ENCODE assay signal across 16 cellular contexts in the genomic region with DNA sequence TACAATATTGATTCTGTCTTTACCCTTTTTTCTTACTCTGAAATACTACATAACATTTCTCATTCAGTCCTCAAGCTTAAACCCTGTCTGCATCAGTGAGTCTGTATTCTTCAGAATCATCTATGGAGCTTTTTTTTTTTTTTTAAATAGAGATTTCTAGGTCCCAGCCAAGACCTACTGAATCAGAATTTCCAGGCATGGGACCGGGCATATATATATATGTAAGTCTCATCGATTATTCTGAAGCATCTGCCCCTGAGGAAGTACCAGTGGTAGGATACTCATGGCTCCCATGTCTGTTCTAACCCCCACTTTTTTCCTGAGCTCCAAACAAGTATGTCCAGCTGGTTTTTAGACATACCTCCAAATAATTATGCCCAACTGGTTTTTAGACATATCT. TPM values are rescaled to one million over a fixed set of nuclear protein-coding genes. Genes with fewer than 3 reads are reported as not detected.
DNase-seq lines count a peak whose midpoint lies in the region; ATAC-seq and TF ChIP-seq lines count a peak whose summit lies in the region.
"Had no signal": no experiment of that assay in that cellular context is flagged by ENCODE, and none has a peak within 500 bp of the region (broad histone marks: within the 10 kb centered on the region; RNA-seq: fewer than 3 reads in every experiment).

No MANE protein-coding gene starts in this region.

- 81 to 93% methylated on average over 2 of the region's 2 CpGs for WGBS in GM23248 (ENCODE audit: low coverage in 1 of 2, low lambda C conversion rate in 2 of 2, missing lambda C conversion rate in 2 of 2), 2 experiments

- intact Hi-C loops in posterior vena cava (cut with DNase I), result loop anchor here in 1 of 2 donors (10.0 kb wide), 1 partner anchor 176 kb away; no protein-coding TSS in a partner anchor

- H3K9ac ChIP-seq in GM23248, result peak overlapping the region; percentile 63

- H3K4me3 Mint-ChIP-seq in T-helper 17 cell, result no peak overlapping the region
- H3K4me3 Mint-ChIP-seq in stimulated activated effector memory CD8-positive, alpha-beta T cell treated with anti-CD3 and anti-CD28 coated beads, Interleukin-12 subunit alpha, Interleukin-12 subunit beta, amount 100 ng/mL, for 72 hours, result no peak overlapping the region
- no peak overlapping the region for H3K4me3 Mint-ChIP-seq in activated CD8-positive, alpha-beta memory T cell treated with anti-CD3 and anti-CD28 coated beads, Interleukin-2, amount 10 ng/mL, durations not matched to agents 7 days and 5 days
- H3K4me3 Mint-ChIP-seq: activated CD4-positive, alpha-beta memory T cell treated with anti-CD3 and anti-CD28 coated beads, Interleukin-2, amount 10 ng/mL, durations not matched to agents 7 days and 5 days; activated naive CD4-positive, alpha-beta T cell treated with anti-CD3 and anti-CD28 coated beads for 36 hours; memory B cell had no signal

- H4K20me1 ChIP-seq in GM23248 (ENCODE audit: insufficient read depth), result no peaks in the 10 kb centered on the region

- no peaks in the 10 kb centered on the region for H3K9me3 Mint-ChIP-seq in stimulated activated effector memory CD8-positive, alpha-beta T cell treated with anti-CD3 and anti-CD28 coated beads, Interleukin-12 subunit alpha, Interleukin-12 subunit beta, amount 100 ng/mL, for 72 hours
- no peaks in the 10 kb centered on the region for H3K9me3 Mint-ChIP-seq in activated CD8-positive, alpha-beta memory T cell treated with anti-CD3 and anti-CD28 coated beads, Interleukin-2, amount 10 ng/mL, durations not matched to agents 7 days and 5 days (ENCODE audit: low read depth)
- H3K9me3 Mint-ChIP-seq: activated CD4-positive, alpha-beta memory T cell treated with anti-CD3 and anti-CD28 coated beads, Interleukin-2, amount 10 ng/mL, durations not matched to agents 7 days and 5 days; activated naive CD4-positive, alpha-beta T cell treated with anti-CD3 and anti-CD28 coated beads for 36 hours; memory B cell; stimulated activated naive B cell treated with anti-CD40 and anti-IgM and Interleukin-4, amounts not matched to agents 10 μg/mL and 1 μg/mL and 100 μg/mL, for 72 hours had no signal

- H3K36me3 ChIP-seq in GM23248 (ENCODE audit: low read depth), result peaks cover 69% of the 10 kb centered on the region

- H3K27ac ChIP-seq in GM23248, result peak overlapping the region; percentile 94
- H3K27ac ChIP-seq: pancreas had no signal

- DNase-seq in GM23248 (peak; percentile 62), T-helper 17 cell (no peak), fibroblast of mammary gland (ENCODE audit: low read depth) (peak; percentile 25), UCSD-AML1 (lab: John Stamatoyannopoulos, UW; ENCODE audit: unreplicated experiment) (no peak), SHP77 (lab: John Stamatoyannopoulos, UW) (no peak), posterior vena cava (ENCODE audit: low spot score) (no peak)
- no peak for DNase-seq in stimulated activated effector memory CD8-positive, alpha-beta T cell treated with anti-CD3 and anti-CD28 coated beads, Interleukin-12 subunit alpha, Interleukin-12 subunit beta, amount 100 ng/mL, for 72 hours (ENCODE audit: low spot score in 2 of 2)
- no peak for DNase-seq in activated CD8-positive, alpha-beta memory T cell treated with anti-CD3 and anti-CD28 coated beads, Interleukin-2, amount 10 ng/mL, durations not matched to agents 7 days and 5 days
- DNase-seq: activated CD4-positive, alpha-beta memory T cell treated with anti-CD3 and anti-CD28 coated beads, Interleukin-2, amount 10 ng/mL, durations not matched to agents 7 days and 5 days; activated naive CD4-positive, alpha-beta T cell treated with anti-CD3 and anti-CD28 coated beads for 36 hours; C1 segment of cervical spinal cord; NCI-H1048; pancreas; stimulated activated CD4-positive, alpha-beta T cell treated with anti-CD3 and anti-CD28 coated beads, Interleukin-2, amount 100 ng/mL, for 48 hours; stimulated activated naive B cell treated with anti-CD40 and anti-IgM and Interleukin-4, amounts not matched to agents 10 μg/mL and 1 μg/mL and 100 μg/mL, for 72 hours had no signal

- H3K4me2 ChIP-seq in GM23248 (ENCODE audit: unreplicated experiment), result peak overlapping the region; percentile 63

- no peaks in the 10 kb centered on the region for H3K9me2 ChIP-seq in GM23248 (ENCODE audit: insufficient read depth)

- no peak for TF ChIP-seq CTCF in fibroblast of mammary gland (conservative IDR thresholded peaks at IDR 0.05; ENCODE audit: control insufficient read depth, insufficient read depth, low read depth, low read length)

- H3K4me1 Mint-ChIP-seq in T-helper 17 cell, result peaks cover 43% of the 10 kb centered on the region
- H3K4me1 Mint-ChIP-seq in stimulated activated effector memory CD8-positive, alpha-beta T cell treated with anti-CD3 and anti-CD28 coated beads, Interleukin-12 subunit alpha, Interleukin-12 subunit beta, amount 100 ng/mL, for 72 hours, result peaks cover 50% of the 10 kb centered on the region
- peaks cover 50% of the 10 kb centered on the region for H3K4me1 Mint-ChIP-seq in activated CD8-positive, alpha-beta memory T cell treated with anti-CD3 and anti-CD28 coated beads, Interleukin-2, amount 10 ng/mL, durations not matched to agents 7 days and 5 days

- H3K27ac Mint-ChIP-seq in T-helper 17 cell, result peak overlapping the region; percentile 59
- H3K27ac Mint-ChIP-seq in stimulated activated effector memory CD8-positive, alpha-beta T cell treated with anti-CD3 and anti-CD28 coated beads, Interleukin-12 subunit alpha, Interleukin-12 subunit beta, amount 100 ng/mL, for 72 hours, result peak overlapping the region; percentile 13
- no peak overlapping the region for H3K27ac Mint-ChIP-seq in activated CD8-positive, alpha-beta memory T cell treated with anti-CD3 and anti-CD28 coated beads, Interleukin-2, amount 10 ng/mL, durations not matched to agents 7 days and 5 days
- H3K27ac Mint-ChIP-seq: activated CD4-positive, alpha-beta memory T cell treated with anti-CD3 and anti-CD28 coated beads, Interleukin-2, amount 10 ng/mL, durations not matched to agents 7 days and 5 days; stimulated activated naive B cell treated with anti-CD40 and anti-IgM and Interleukin-4, amounts not matched to agents 10 μg/mL and 1 μg/mL and 100 μg/mL, for 72 hours had no signal

- no peak for ATAC-seq in T-helper 17 cell
- no peak for ATAC-seq in stimulated activated effector memory CD8-positive, alpha-beta T cell treated with anti-CD3 and anti-CD28 coated beads, Interleukin-12 subunit alpha, Interleukin-12 subunit beta, amount 100 ng/mL, for 72 hours
- ATAC-seq in activated CD8-positive, alpha-beta memory T cell treated with anti-CD3 and anti-CD28 coated beads, Interleukin-2, amount 10 ng/mL, durations not matched to agents 7 days and 5 days, result no peak
- ATAC-seq: stimulated activated naive B cell treated with anti-CD40 and anti-IgM and Interleukin-4, amounts not matched to agents 10 μg/mL and 1 μg/mL and 100 μg/mL, for 72 hours had no signal

- peaks cover 70% of the 10 kb centered on the region for H3F3A ChIP-seq in GM23248 (ENCODE audit: insufficient read depth)

- CTCF ChIA-PET in activated CD8-positive, alpha-beta memory T cell treated with anti-CD3 and anti-CD28 coated beads, Interleukin-2, amount 10 ng/mL, durations not matched to agents 7 days and 5 days (lab: Charles Lee), result no interaction called here

- peaks cover 88% of the 10 kb centered on the region for H3K4me1 ChIP-seq in GM23248 (ENCODE audit: insufficient read depth)

- H2AFZ ChIP-seq in GM23248, result no peak overlapping the region

- no peaks in the 10 kb centered on the region for H3K9me3 ChIP-seq in GM23248 (ENCODE audit: low read depth)
- no peaks in the 10 kb centered on the region for H3K9me3 ChIP-seq in T-helper 17 cell (ENCODE audit: control insufficient read depth, low read length, poor library complexity, severe bottlenecking)
- H3K9me3 ChIP-seq: pancreas had no signal

- in situ Hi-C loops in GM23248 (cut with MboI), result no loop called here

- H3K27me3 Mint-ChIP-seq in T-helper 17 cell, result no peaks in the 10 kb centered on the region
- no peaks in the 10 kb centered on the region for H3K27me3 Mint-ChIP-seq in activated CD8-positive, alpha-beta memory T cell treated with anti-CD3 and anti-CD28 coated beads, Interleukin-2, amount 10 ng/mL, durations not matched to agents 7 days and 5 days
- H3K27me3 Mint-ChIP-seq: activated CD4-positive, alpha-beta memory T cell treated with anti-CD3 and anti-CD28 coated beads, Interleukin-2, amount 10 ng/mL, durations not matched to agents 7 days and 5 days; memory B cell; stimulated activated naive B cell treated with anti-CD40 and anti-IgM and Interleukin-4, amounts not matched to agents 10 μg/mL and 1 μg/mL and 100 μg/mL, for 72 hours had no signal

- H3K36me3 Mint-ChIP-seq in T-helper 17 cell (ENCODE audit: low read depth), result peaks cover 27% of the 10 kb centered on the region
- H3K36me3 Mint-ChIP-seq in stimulated activated effector memory CD8-positive, alpha-beta T cell treated with anti-CD3 and anti-CD28 coated beads, Interleukin-12 subunit alpha, Interleukin-12 subunit beta, amount 100 ng/mL, for 72 hours, result peaks cover 100% of the 10 kb centered on the region
- peaks cover 56% of the 10 kb centered on the region for H3K36me3 Mint-ChIP-seq in activated CD8-positive, alpha-beta memory T cell treated with anti-CD3 and anti-CD28 coated beads, Interleukin-2, amount 10 ng/mL, durations not matched to agents 7 days and 5 days

- H3K27me3 ChIP-seq in GM23248 (replicated peaks; ENCODE audit: insufficient read depth), result no peaks in the 10 kb centered on the region
- H3K27me3 ChIP-seq: pancreas had no signal

- peaks cover 77% of the 10 kb centered on the region for H3K79me2 ChIP-seq in GM23248 (ENCODE audit: insufficient read depth)

- H3K4me3 ChIP-seq in GM23248 (peak overlapping the region; percentile 35; the same call in 1 of the 2 replicates), fibroblast of mammary gland (ENCODE audit: control insufficient read depth, low read depth, low read length) (no peak overlapping the region)
- H3K4me3 ChIP-seq: pancreas had no signal

RNA-seq across cellular contexts. Expression of gene DDX47, which starts 6.1 kb away (rescaled TPM):
- 124 and 132 TPM in 2 replicates for total RNA-seq in GM23248 (2014; rRNA removed; shearing (Covaris generic))
- polyA plus RNA-seq in GM23248 (2016; fragmentation: Nextera tagmentation; extraction: Ambion mirVana), result 119 and 123 TPM in 2 replicates
- total RNA-seq in T-helper 17 cell, result 100 to 1,000 TPM; 135 to 141 TPM
- total RNA-seq in activated CD8-positive, alpha-beta memory T cell treated with anti-CD3 and anti-CD28 coated beads, Interleukin-2, amount 10 ng/mL, durations not matched to agents 7 days and 5 days, result 10 to 100 TPM; 56.0 to 68.0 TPM
- total RNA-seq in posterior vena cava, result 10 to 100 TPM; 40.9 to 43.1 TPM

RNA-seq across cellular contexts. Expression of gene APOLD1, which starts 33.8 kb away (rescaled TPM):
- total RNA-seq in GM23248 (2014; rRNA removed; shearing (Covaris generic)), result 5.2 and 5.4 TPM in 2 replicates
- polyA plus RNA-seq in GM23248 (2016; fragmentation: Nextera tagmentation; extraction: Ambion mirVana), result 3.4 and 3.8 TPM in 2 replicates
- total RNA-seq in T-helper 17 cell, result 1 to 10 TPM; 3.1 to 5.1 TPM
- 10 to 100 TPM in 1 of 2 experiments, 1 to 10 TPM in 1; 7.2 to 13.5 TPM for total RNA-seq in activated CD8-positive, alpha-beta memory T cell treated with anti-CD3 and anti-CD28 coated beads, Interleukin-2, amount 10 ng/mL, durations not matched to agents 7 days and 5 days
- total RNA-seq in posterior vena cava, result 10 to 100 TPM; 22.4 to 45.1 TPM

Comparison
In these comparisons a context has a peak if more than half of its experiments do, and no peak if none do; other contexts are left out.
1. DNase-seq: peak in GM23248 (single experiment) and fibroblast of mammary gland (single experiment); none in T-helper 17 cell (0 of 3), stimulated activated effector memory CD8-positive, alpha-beta T cell treated with anti-CD3 and anti-CD28 coated beads, Interleukin-12 subunit alpha, Interleukin-12 subunit beta, amount 100 ng/mL, for 72 hours (0 of 2), activated CD8-positive, alpha-beta memory T cell treated with anti-CD3 and anti-CD28 coated beads, Interleukin-2, amount 10 ng/mL, durations not matched to agents 7 days and 5 days (single experiment), UCSD-AML1 (single experiment), SHP77 (0 of 2) and posterior vena cava (single experiment).